ENCODE assay signal across 10 cellular contexts in the genomic region with DNA sequence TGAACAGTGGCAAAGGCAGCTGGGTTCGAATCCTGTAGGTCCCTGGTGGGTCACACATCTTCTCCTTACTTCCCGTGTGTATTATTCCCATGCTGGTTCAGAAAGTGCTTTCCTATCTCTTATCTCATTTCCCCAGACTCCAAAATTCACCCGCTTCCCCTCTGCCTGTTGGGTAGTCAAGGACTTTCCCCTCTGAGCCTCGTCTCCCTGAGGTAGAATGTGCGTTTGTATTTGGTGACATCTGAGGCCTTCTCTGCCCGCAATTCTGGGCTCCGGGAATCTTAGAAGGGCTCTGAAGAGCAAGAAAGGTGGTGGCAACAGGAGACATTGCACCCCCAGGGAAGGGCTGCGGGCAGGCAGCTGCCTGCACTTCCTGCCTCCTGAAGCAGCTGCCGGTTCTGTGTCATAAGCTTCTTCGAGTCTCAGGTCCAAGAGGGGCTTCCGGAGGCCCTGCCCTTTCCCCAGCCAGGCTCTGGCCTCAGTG. TPM values are rescaled to one million over a fixed set of nuclear protein-coding genes. Genes with fewer than 3 reads are reported as not detected.
DNase-seq lines count a peak whose midpoint lies in the region; ATAC-seq lines count a peak whose summit lies in the region.
"Had no signal": no experiment of that assay in that cellular context is flagged by ENCODE, and none has a peak within 500 bp of the region (broad histone marks: within the 10 kb centered on the region; RNA-seq: fewer than 3 reads in every experiment).

No MANE protein-coding gene starts in this region.

- peak overlapping the region; percentile 28 for H3K27ac ChIP-seq in right cardiac atrium (ENCODE audit: low read length)
- H3K27ac ChIP-seq in subcutaneous abdominal adipose tissue (ENCODE audit: low read depth, low read length) = peak overlapping the region; percentile 40

- H3K4me1 Mint-ChIP-seq in activated T-cell treated with anti-CD3 and anti-CD28 coated beads, Interleukin-2, amount 50 U/mL, for 4 hours (ENCODE audit: low read depth) = peaks cover 20% of the 10 kb centered on the region

- H3K36me3 Mint-ChIP-seq in activated T-cell treated with anti-CD3 and anti-CD28 coated beads, Interleukin-2, amount 50 U/mL, for 4 hours (ENCODE audit: insufficient read depth) = no peaks in the 10 kb centered on the region

- WGBS in right cardiac atrium = 45% methylated on average over 11 of the region's 11 CpGs

- H3K27me3 Mint-ChIP-seq in activated T-cell treated with anti-CD3 and anti-CD28 coated beads, Interleukin-2, amount 50 U/mL, for 4 hours (ENCODE audit: low read depth) = peaks cover 15% of the 10 kb centered on the region

- no peaks in the 10 kb centered on the region for H3K9me3 Mint-ChIP-seq in activated T-cell treated with anti-CD3 and anti-CD28 coated beads, Interleukin-2, amount 50 U/mL, for 4 hours

- peaks cover 0 to 56% (median 44%) of the 10 kb centered on the region in 5 donors for H3K36me3 ChIP-seq in subcutaneous abdominal adipose tissue (ENCODE audit: control insufficient read depth in 5 of 5, insufficient read depth in 5 of 5, low read length in 5 of 5)

- no peak for DNase-seq in activated T-cell treated with anti-CD3 and anti-CD28 coated beads, Interleukin-2, amount 50 U/mL, for 4 hours
- DNase-seq in activated T-cell treated with anti-CD3 and anti-CD28 coated beads, Interleukin-2, amount 50 U/mL, for 1 hour = no peak
- peak; percentile 37 for DNase-seq in activated CD4-positive, CD25-positive, alpha-beta regulatory T cell treated with anti-CD3 and anti-CD28 coated beads, Interleukin-2, amount 50 U/mL, for 72 hours
- DNase-seq in right cardiac atrium = peak in 1 of 3 donors; percentile 50
- DNase-seq in kidney glomerular epithelial cell (lab: John Stamatoyannopoulos, UW) = no peak
- no peak for DNase-seq in NOMO-1 treated with dmso at 0.1 percent for 144 hours (lab: John Stamatoyannopoulos, UW; ENCODE audit: unreplicated experiment)
- DNase-seq: IMR-90 had no signal

- H3K4me3 ChIP-seq in right cardiac atrium (ENCODE audit: low read length) (no peak overlapping the region), subcutaneous abdominal adipose tissue (ENCODE audit: low read depth in 1 of 5, low read length in 5 of 5) (no peak overlapping the region)

- H3K9ac ChIP-seq in subcutaneous abdominal adipose tissue (ENCODE audit: low read length in 5 of 5) = peak overlapping the region in 2 of 5 donors; percentile 26 to 33

- H3K4me1 ChIP-seq in right cardiac atrium (ENCODE audit: control insufficient read depth, insufficient read depth, low read length) (no peaks in the 10 kb centered on the region), subcutaneous abdominal adipose tissue (ENCODE audit: control insufficient read depth in 5 of 5, insufficient read depth in 5 of 5, low read length in 5 of 5) (peaks cover 10 to 60% (median 52%) of the 10 kb centered on the region in 5 donors)

- intact Hi-C loops in right cardiac atrium (cut with DNase I) = no loop called here

- no peak overlapping the region for H3K4me3 Mint-ChIP-seq in activated T-cell treated with anti-CD3 and anti-CD28 coated beads, Interleukin-2, amount 50 U/mL, for 4 hours

- ATAC-seq in activated T-cell treated with anti-CD3 and anti-CD28 coated beads, Interleukin-2, amount 50 U/mL, for 4 hours = peak; percentile 36 to 64
- ATAC-seq in right cardiac atrium = peak in 1 of 2 donors; percentile 17
- no peak for ATAC-seq in HG03045 (IDR thresholded peaks at IDR 0.05; ENCODE audit: unreplicated experiment)

- no peaks in the 10 kb centered on the region for H3K27me3 ChIP-seq in right cardiac atrium (ENCODE audit: control insufficient read depth, insufficient read depth)
- peaks cover 0 to 4% (median 0%) of the 10 kb centered on the region in 5 donors for H3K27me3 ChIP-seq in subcutaneous abdominal adipose tissue (ENCODE audit: control insufficient read depth in 5 of 5, insufficient read depth in 4 of 5, low read length in 5 of 5)

- no peaks in the 10 kb centered on the region for H3K9me3 ChIP-seq in right cardiac atrium (ENCODE audit: control insufficient read depth, low read length)
- H3K9me3 ChIP-seq in subcutaneous abdominal adipose tissue (ENCODE audit: control insufficient read depth in 5 of 5, low read length in 5 of 5) = no peaks in the 10 kb centered on the region

RNA-seq across cellular contexts. Expression of a gene that starts 5.9 kb away (rescaled TPM):
- total RNA-seq in activated T-cell treated with anti-CD3 and anti-CD28 coated beads, Interleukin-2, amount 50 U/mL, for 4 hours = 1 to 10 TPM; 4.6 to 5.8 (median 4.6) TPM
- total RNA-seq in right cardiac atrium = 10 to 100 TPM; 27.7 to 49.9 (median 44.9) TPM
- 72.1 TPM for polyA plus RNA-seq in right cardiac atrium
- polyA plus RNA-seq: keratinocyte had no signal

Comparison
In these comparisons a context has a peak if more than half of its experiments do, and no peak if none do; other contexts are left out.
1. RNA of a gene that starts 5.9 kb away (total RNA-seq): 27.7 to 49.9 TPM in right cardiac atrium; 4.6 to 5.8 TPM in activated T-cell treated with anti-CD3 and anti-CD28 coated beads, Interleukin-2, amount 50 U/mL, for 4 hours; every median in the first group is over 4 times any median in the second.